Comparison of ENCODE assay signal across 7 cellular contexts in genomic region chr1:169106921-169107672, GRCh38. TPM values are rescaled to one million over a fixed set of nuclear protein-coding genes. Genes with fewer than 3 reads are reported as not detected.
DNase-seq lines count a peak whose midpoint lies in the region; ATAC-seq and TF ChIP-seq lines count a peak whose summit lies in the region.

No MANE protein-coding gene starts in this region.

- H3K27ac ChIP-seq in HL-60 (replicated peaks) (no peak overlapping the region), neutrophil (no peak overlapping the region)

- H3K36me3 ChIP-seq in neutrophil = no peaks in the 10 kb centered on the region

- H3K4me1 ChIP-seq in neutrophil (ENCODE audit: control insufficient read depth in 1 of 2, insufficient read depth in 1 of 2, low read depth in 1 of 2, low read length in 1 of 2) = peaks cover 16 to 20% of the 10 kb centered on the region in 2 experiments

- no peak for ATAC-seq in HG02870 (IDR thresholded peaks at IDR 0.05; ENCODE audit: unreplicated experiment)

- DNase-seq in HL-60 (ENCODE audit: low read depth in 1 of 2, low spot score in 1 of 2) (no peak), fibroblast of pulmonary artery (ENCODE audit: low read depth) (peak; percentile 45), H4 (ENCODE audit: low spot score) (no peak)

- H3K27me3 ChIP-seq in HL-60 (ENCODE audit: insufficient read depth, poor library complexity, severe bottlenecking) (peaks cover 22% of the 10 kb centered on the region), neutrophil (peaks cover 99% of the 10 kb centered on the region)

- TF ChIP-seq CTCF in HL-60 (IDR thresholded peaks at IDR 0.05; ENCODE audit: insufficient read depth, low read length) (no peak), WI38 (IDR thresholded peaks at IDR 0.05; ENCODE audit: low read depth, low read length) (no peak), fibroblast of pulmonary artery (IDR thresholded peaks at IDR 0.05; ENCODE audit: low read length, missing control alignments) (no peak), neutrophil (IDR thresholded peaks at IDR 0.05) (no peak)

- H3K4me3 ChIP-seq in GM08714 (ENCODE audit: low read length) (peak overlapping the region; percentile 98), HL-60 (replicated peaks; ENCODE audit: insufficient read depth, low read length) (peak overlapping the region; percentile 77), WI38 (ENCODE audit: low read depth, low read length) (peak overlapping the region; percentile 89), fibroblast of pulmonary artery (replicated peaks; ENCODE audit: low read depth, low read length) (peak overlapping the region; percentile 81), neutrophil (ENCODE audit: low read depth in 1 of 2, low read length in 1 of 2) (peak overlapping the region; percentile 19 to 70)

- no peaks in the 10 kb centered on the region for H3K9me3 ChIP-seq in neutrophil

RNA-seq across cellular contexts. Expression of gene ATP1B1, which starts 0.6 kb away (rescaled TPM):
- total RNA-seq in H4 (2014; rRNA removed; shearing (Covaris generic)) = 32.0 and 49.2 TPM in 2 replicates

Comparison
In these comparisons a context has a peak if more than half of its experiments do, and no peak if none do; other contexts are left out.
1. H3K4me3 ChIP-seq: peak in every context shown above with its lines; median percentile 98 in GM08714; 89 in WI38; 81 in fibroblast of pulmonary artery; 77 in HL-60; 44 in neutrophil.